ENCODE assay signal across 23 cellular contexts in genomic region chr19:57537953-57538547, GRCh38. TPM values are rescaled to one million over a fixed set of nuclear protein-coding genes. Genes with fewer than 3 reads are reported as not detected.
DNase-seq lines count a peak whose midpoint lies in the region; ATAC-seq and TF ChIP-seq lines count a peak whose summit lies in the region.
"Had no signal": no experiment of that assay in that cellular context is flagged by ENCODE, and none has a peak within 500 bp of the region (broad histone marks: within the 10 kb centered on the region; RNA-seq: fewer than 3 reads in every experiment).

No MANE protein-coding gene starts in this region.

- WGBS in endodermal cell (ENCODE audit: insufficient coverage in 1 of 2, insufficient read length in 1 of 2), 2 experiments, result 94 to 98% methylated on average over 2 to 7 of the region's 7 CpGs
- 96 to 99% (median 98%) methylated on average over 7 of the region's 7 CpGs for WGBS in heart left ventricle, 4 donors

- H3K4me1 ChIP-seq in HCT116 (ENCODE audit: control insufficient read depth in 1 of 2, insufficient read depth in 2 of 2, low read length in 2 of 2) (no peaks in the 10 kb centered on the region), endodermal cell (ENCODE audit: control insufficient read depth, insufficient read depth, low read length) (no peaks in the 10 kb centered on the region), rectal smooth muscle tissue (ENCODE audit: control insufficient read depth, insufficient read depth, low read length) (no peaks in the 10 kb centered on the region), heart left ventricle (no peaks in the 10 kb centered on the region)
- H3K4me1 ChIP-seq: lower lobe of right lung, transverse colon had no signal

- no peak overlapping the region for H3K4me2 ChIP-seq in HCT116 (ENCODE audit: low read length)
- H3K4me2 ChIP-seq: KMS-11, smooth muscle cell had no signal

- intact Hi-C loops in HCT116 (cut with micrococcal nuclease) (no loop called here), heart left ventricle (cut with DNase I) (no loop called here)

- no peaks in the 10 kb centered on the region for H3K4me1 Mint-ChIP-seq in endodermal cell
- H3K4me1 Mint-ChIP-seq: activated naive CD4-positive, alpha-beta T cell treated with anti-CD3 and anti-CD28 coated beads, Interleukin-2, amount 50 U/mL, for 24 hours had no signal

- no peaks in the 10 kb centered on the region for H3K79me2 ChIP-seq in HCT116 (ENCODE audit: insufficient read depth, low read length)

- no peaks in the 10 kb centered on the region for H4K20me1 ChIP-seq in HCT116 (ENCODE audit: insufficient read depth)

- H3K9me3 ChIP-seq in HCT116 (ENCODE audit: control insufficient read depth in 1 of 2, insufficient read depth in 1 of 2, low read depth in 1 of 2, low read length in 2 of 2) (peaks cover 16 to 41% of the 10 kb centered on the region in 2 experiments; a peak in 2 of 4 replicates), endodermal cell (ENCODE audit: control insufficient read depth, low read length) (peaks cover 95% of the 10 kb centered on the region), heart left ventricle (peaks cover 0 to 100% (median 93%) of the 10 kb centered on the region in 12 donors)

- no TSS peak for BruUV-seq in HCT116 (replicated peaks; lab: Mats Ljungman, UMichigan)

- H3K9me2 ChIP-seq in HCT116 (ENCODE audit: insufficient read depth), result no peaks in the 10 kb centered on the region

- TF ChIP-seq RAD21 in HCT116 (IDR thresholded peaks at IDR 0.05; ENCODE audit: low read depth), result no peak

- H3K4me3 Mint-ChIP-seq in endodermal cell, result no peak overlapping the region
- H3K4me3 Mint-ChIP-seq: activated naive CD4-positive, alpha-beta T cell treated with anti-CD3 and anti-CD28 coated beads, Interleukin-2, amount 50 U/mL, for 24 hours; CD4-positive, alpha-beta T cell had no signal

- H2AFZ ChIP-seq in HCT116 (ENCODE audit: low read depth, low read length, poor library complexity, severe bottlenecking), result no peak overlapping the region

- DNase-seq in HCT116 (ENCODE audit: low read depth, low spot score) (no peak), endodermal cell (no peak), omental fat pad (ENCODE audit: low spot score) (no peak), NCI-H2029 (lab: John Stamatoyannopoulos, UW) (no peak), heart left ventricle (no peak)
- DNase-seq: activated CD4-positive, alpha-beta T cell treated with anti-CD3 and anti-CD28 coated beads for 48 hours; aorta; CD4-positive, alpha-beta T cell; central memory CD4-positive, alpha-beta T cell; dorsolateral prefrontal cortex; foreskin melanocyte; islet precursor cell; lower lobe of right lung; NCI-H146; NCI-H2171 treated with DMSO at 0.1 percent for 48 hours; NCI-H526; retina; stimulated activated naive CD4-positive, alpha-beta T cell treated with Interleukin-2 at 50 U/mL for 16 hours; transverse colon had no signal

- ATAC-seq in HCT116 (no peak), omental fat pad (ENCODE audit: low FRiP score) (no peak), heart left ventricle (no peak)
- ATAC-seq: lower lobe of right lung had no signal

- H3K36me3 Mint-ChIP-seq in endodermal cell (ENCODE audit: low read depth), result peaks cover 99% of the 10 kb centered on the region

- H3K27ac ChIP-seq in HCT116 (ENCODE audit: low read depth, low read length) (no peak overlapping the region), endodermal cell (ENCODE audit: low read depth, low read length) (no peak overlapping the region), rectal smooth muscle tissue (ENCODE audit: low read depth, low read length) (no peak overlapping the region), heart left ventricle (no peak overlapping the region)
- H3K27ac ChIP-seq: dorsolateral prefrontal cortex, KMS-11, lower lobe of right lung, transverse colon had no signal

- TF ChIP-seq CTCF in HCT116 (IDR thresholded peaks at IDR 0.05 in 2 of 3, conservative IDR thresholded peaks at IDR 0.05 in 1 of 3; ENCODE audit: borderline replicate concordance in 1 of 3, insufficient read depth in 1 of 3, low read depth in 2 of 3, low read length in 2 of 3) (no peak), endodermal cell (conservative IDR thresholded peaks at IDR 0.05) (no peak), omental fat pad (IDR thresholded peaks at IDR 0.05) (no peak), heart left ventricle (IDR thresholded peaks at IDR 0.05) (no peak)

- TF ChIP-seq POLR2A in HCT116 (IDR thresholded peaks at IDR 0.05; ENCODE audit: borderline replicate concordance, extremely low read depth, insufficient read depth, insufficient read length), result no peak
- TF ChIP-seq POLR2A in heart left ventricle (IDR thresholded peaks at IDR 0.05), result no peak

- H3K27me3 ChIP-seq in HCT116 (ENCODE audit: insufficient read depth, low read length), result no peaks in the 10 kb centered on the region
- H3K27me3 ChIP-seq in endodermal cell (ENCODE audit: control insufficient read depth, insufficient read depth, low read length, poor library complexity, severe bottlenecking), result no peaks in the 10 kb centered on the region
- no peaks in the 10 kb centered on the region for H3K27me3 ChIP-seq in rectal smooth muscle tissue (ENCODE audit: control insufficient read depth, insufficient read depth, low read length)
- no peaks in the 10 kb centered on the region for H3K27me3 ChIP-seq in heart left ventricle
- H3K27me3 ChIP-seq: dorsolateral prefrontal cortex, transverse colon had no signal

- H3K9me3 Mint-ChIP-seq in endodermal cell, result peaks cover 100% of the 10 kb centered on the region

- H3K27ac Mint-ChIP-seq in endodermal cell, result no peak overlapping the region
- H3K27ac Mint-ChIP-seq: activated naive CD4-positive, alpha-beta T cell treated with anti-CD3 and anti-CD28 coated beads, Interleukin-2, amount 50 U/mL, for 24 hours; CD4-positive, alpha-beta T cell had no signal

- no peaks in the 10 kb centered on the region for H3K27me3 Mint-ChIP-seq in endodermal cell (ENCODE audit: insufficient read depth)
- H3K27me3 Mint-ChIP-seq: activated naive CD4-positive, alpha-beta T cell treated with anti-CD3 and anti-CD28 coated beads, Interleukin-2, amount 50 U/mL, for 24 hours; CD4-positive, alpha-beta T cell had no signal

- H3K36me3 ChIP-seq in HCT116 (ENCODE audit: control insufficient read depth in 1 of 2, insufficient read depth in 2 of 2, low read length in 2 of 2) (no peaks in the 10 kb centered on the region), endodermal cell (ENCODE audit: control insufficient read depth, insufficient read depth, low read length) (peaks cover 100% of the 10 kb centered on the region), rectal smooth muscle tissue (ENCODE audit: control insufficient read depth, insufficient read depth, low read length) (peaks cover 60% of the 10 kb centered on the region), heart left ventricle (peaks cover 12 to 100% (median 72%) of the 10 kb centered on the region in 9 donors)

- no peak overlapping the region for H3K9ac ChIP-seq in HCT116 (ENCODE audit: low read length)
- no peak overlapping the region for H3K9ac ChIP-seq in endodermal cell (ENCODE audit: extremely low read depth, low read length, poor library complexity, severe bottlenecking)
- no peak overlapping the region for H3K9ac ChIP-seq in rectal smooth muscle tissue (ENCODE audit: low read length)
- H3K9ac ChIP-seq: KMS-11 had no signal

- RAD21 ChIA-PET in HCT116 (lab: Charles Lee; ENCODE audit: low non-redundant PET in 1 of 2, low total read pairs in 2 of 2, uncharacterized antibody in 2 of 2, unreplicated experiment in 2 of 2), result no interaction called here

- CTCF ChIA-PET in HCT116 (lab: Charles Lee), result no interaction called here

- POLR2A ChIA-PET in HCT116 (lab: Charles Lee), result no interaction called here

- H3K4me3 ChIP-seq in HCT116 (replicated peaks in 1 of 2; ENCODE audit: low read depth in 1 of 2, low read length in 2 of 2) (no peak overlapping the region), endodermal cell (ENCODE audit: low read length) (peak overlapping the region; percentile 61), rectal smooth muscle tissue (ENCODE audit: low read length) (peak overlapping the region; percentile 16), heart left ventricle (no peak overlapping the region)
- H3K4me3 ChIP-seq: dorsolateral prefrontal cortex, lower lobe of right lung, smooth muscle cell, transverse colon had no signal

TF ChIP-seq in HCT116, 20 proteins besides CTCF, POLR2A, EP300 and RAD21 (continues in another document):
- TF ChIP-seq SIN3A (IDR thresholded peaks at IDR 0.05; ENCODE audit: low read depth), result no peak

RNA-seq across cellular contexts. Expression of gene ZNF549, which starts 10.9 kb away (rescaled TPM):
- not detected for total RNA-seq in HCT116 (2021; ENCODE audit: unreplicated experiment)
- polyA plus RNA-seq in HCT116 (2012), result not detected in 2 replicates
- 10 to 100 TPM in 1 of 2 donors, 1 to 10 TPM in 1; 9.5 to 14.0 TPM for total RNA-seq in endodermal cell
- 9.0 TPM for polyA plus RNA-seq in endodermal cell (2013, experiment 1 of 2)
- 7.9 TPM for polyA plus RNA-seq in endodermal cell (2013, experiment 2 of 2)
- 1 to 10 TPM; 2.4 to 6.6 (median 4.9) TPM for total RNA-seq in omental fat pad
- total RNA-seq in heart left ventricle, result 1 to 10 TPM; 2.5 to 5.2 (median 3.7) TPM
- polyA plus RNA-seq in heart left ventricle, result 1 to 10 TPM; 2.6 to 3.3 TPM

RNA-seq across cellular contexts. Expression of gene ZNF550, which starts 21.6 kb away (rescaled TPM):
- total RNA-seq in HCT116 (2021; ENCODE audit: unreplicated experiment) (3.1 TPM), endodermal cell (10 to 100 TPM; 12.3 to 16.2 TPM), omental fat pad (1 to 10 TPM; 3.7 to 8.8 (median 6.9) TPM), heart left ventricle (10 to 100 TPM in 1 of 9 donors, 1 to 10 TPM in 8; 3.6 to 10.1 (median 7.0) TPM)
- polyA plus RNA-seq in HCT116 (2012), result 0.41 and 1.1 TPM in 2 replicates
- polyA plus RNA-seq in endodermal cell (2013, experiment 1 of 2), result 9.0 TPM
- 8.9 TPM for polyA plus RNA-seq in endodermal cell (2013, experiment 2 of 2)
- polyA plus RNA-seq in heart left ventricle, result 1 to 10 TPM; 4.2 to 4.8 TPM

RNA-seq across cellular contexts. Expression of gene ZNF773, which starts 38.3 kb away (rescaled TPM):
- total RNA-seq in HCT116 (2021; ENCODE audit: unreplicated experiment) (0.42 TPM), endodermal cell (10 to 100 TPM in 1 of 2 donors, 1 to 10 TPM in 1; 7.9 to 12.4 TPM), omental fat pad (10 to 100 TPM in 2 of 4 donors, 1 to 10 TPM in 2; 5.7 to 15.5 (median 9.6) TPM), heart left ventricle (1 to 10 TPM; 4.1 to 7.3 (median 4.9) TPM)
- polyA plus RNA-seq in HCT116 (2012), result 0.04 TPM in 1 of 2 replicates, not detected in the other
- 8.3 TPM for polyA plus RNA-seq in endodermal cell (2013, experiment 1 of 2)
- polyA plus RNA-seq in endodermal cell (2013, experiment 2 of 2), result 7.8 TPM
- 1 to 10 TPM; 4.4 to 5.5 TPM for polyA plus RNA-seq in heart left ventricle

RNA-seq across cellular contexts. Expression of gene ZNF416, which starts 40.7 kb away (rescaled TPM):
- total RNA-seq in HCT116 (2021; ENCODE audit: unreplicated experiment) (4.0 TPM), endodermal cell (1 to 10 TPM; 8.0 to 9.1 TPM), omental fat pad (1 to 10 TPM; 2.0 to 6.0 (median 3.7) TPM), heart left ventricle (1 to 10 TPM; 3.3 to 7.3 (median 5.1) TPM)
- 1.4 and 2.1 TPM in 2 replicates for polyA plus RNA-seq in HCT116 (2012)
- 6.4 TPM for polyA plus RNA-seq in endodermal cell (2013, experiment 1 of 2)
- polyA plus RNA-seq in endodermal cell (2013, experiment 2 of 2), result 6.7 TPM
- 1 to 10 TPM; 1.8 to 3.8 TPM for polyA plus RNA-seq in heart left ventricle

RNA-seq across cellular contexts. Expression of gene ZIK1, which starts 45.9 kb away (rescaled TPM):
- not detected for total RNA-seq in HCT116 (2021; ENCODE audit: unreplicated experiment)
- not detected in 2 replicates for polyA plus RNA-seq in HCT116 (2012)
- total RNA-seq in endodermal cell, result 10 to 100 TPM; 15.8 to 25.7 TPM
- 19.9 TPM for polyA plus RNA-seq in endodermal cell (2013, experiment 1 of 2)
- 17.2 TPM for polyA plus RNA-seq in endodermal cell (2013, experiment 2 of 2)
- 1 to 10 TPM; 1.3 to 3.5 (median 2.5) TPM for total RNA-seq in omental fat pad
- total RNA-seq in heart left ventricle, result 1 to 10 TPM; 2.7 to 5.6 (median 4.4) TPM
- 1 to 10 TPM; 1.1 to 8.0 TPM for polyA plus RNA-seq in heart left ventricle

Comparison
In these comparisons a context has a peak if more than half of its experiments do, and no peak if none do; other contexts are left out.
1. H3K4me3 ChIP-seq: peak in endodermal cell (single experiment) and rectal smooth muscle tissue (single experiment); none in HCT116 (0 of 2) and heart left ventricle (0 of 12).